Comparison of ENCODE assay signal across 35 cellular contexts in genomic region chrX:112066813-112067212, GRCh38. TPM values are rescaled to one million over a fixed set of nuclear protein-coding genes. Genes with fewer than 3 reads are reported as not detected.
DNase-seq lines count a peak whose midpoint lies in the region; ATAC-seq, FAIRE-seq and TF ChIP-seq lines count a peak whose summit lies in the region.
"Had no signal": no experiment of that assay in that cellular context is flagged by ENCODE, and none has a peak within 500 bp of the region (broad histone marks: within the 10 kb centered on the region; RNA-seq: fewer than 3 reads in every experiment).

No MANE protein-coding gene starts in this region.

- no peak for TF ChIP-seq EP300 in upper lobe of left lung (IDR thresholded peaks at IDR 0.05)

- DNase-seq in astrocyte (ENCODE audit: low read depth) (no peak), upper lobe of left lung (no peak)
- DNase-seq in effector memory CD8-positive, alpha-beta T cell = no peak
- DNase-seq: activated CD4-positive, alpha-beta T cell treated with anti-CD3 and anti-CD28 coated beads for 4 hours; activated gamma-delta T cell; activated naive CD8-positive, alpha-beta T cell treated with anti-CD3 and anti-CD28 coated beads, Interleukin-2, amount 10 ng/mL, durations not matched to agents 7 days and 5 days; activated T-cell treated with anti-CD3 and anti-CD28 coated beads, Interleukin-2, amount 50 U/mL, for 1 hour; caudate nucleus; cortex of kidney; DND-41; endodermal cell; esophagus squamous epithelium; foreskin melanocyte; NCI-H1048; NCI-H1694 treated with DMSO at 0.1 percent for 48 hours; ovary; SHP77 treated with DMSO at 0.1 percent for 48 hours; stimulated activated naive CD8-positive, alpha-beta T cell treated with anti-CD3 and anti-CD28 coated beads, Interleukin-15, amount 100 ng/mL, for 72 hours had no signal

- no peak overlapping the region for H3K4me2 ChIP-seq in astrocyte (ENCODE audit: low read length)
- H3K4me2 ChIP-seq: hepatocyte had no signal

- H2AFZ ChIP-seq in astrocyte (ENCODE audit: low read depth, low read length) = no peak overlapping the region
- H2AFZ ChIP-seq: hepatocyte had no signal

- H3K79me2 ChIP-seq in astrocyte (ENCODE audit: insufficient read depth, low read length) = no peaks in the 10 kb centered on the region
- H3K79me2 ChIP-seq: hepatocyte had no signal

- H3K36me3 Mint-ChIP-seq in astrocyte (ENCODE audit: low read depth, unreplicated experiment) = no peaks in the 10 kb centered on the region
- H3K36me3 Mint-ChIP-seq in effector memory CD8-positive, alpha-beta T cell (ENCODE audit: insufficient read depth) = no peaks in the 10 kb centered on the region
- H3K36me3 Mint-ChIP-seq: activated naive CD8-positive, alpha-beta T cell treated with anti-CD3 and anti-CD28 coated beads, Interleukin-2, amount 10 ng/mL, durations not matched to agents 7 days and 5 days; IgD-negative memory B cell had no signal

- no peaks in the 10 kb centered on the region for H3K36me3 ChIP-seq in astrocyte (ENCODE audit: insufficient read depth, low read length)
- no peaks in the 10 kb centered on the region for H3K36me3 ChIP-seq in upper lobe of left lung
- H3K36me3 ChIP-seq: esophagus squamous epithelium, ovary, thyroid gland had no signal

- peak; percentile 49 for FAIRE-seq in astrocyte (lab: Jason Lieb, UNC)

- TF ChIP-seq CTCF in astrocyte (IDR thresholded peaks at IDR 0.05; ENCODE audit: insufficient read depth, low read depth, low read length) = no peak
- no peak for TF ChIP-seq CTCF in upper lobe of left lung (IDR thresholded peaks at IDR 0.05)

- H3K27ac Mint-ChIP-seq in astrocyte (ENCODE audit: unreplicated experiment) = no peak overlapping the region
- no peak overlapping the region for H3K27ac Mint-ChIP-seq in effector memory CD8-positive, alpha-beta T cell
- H3K27ac Mint-ChIP-seq: activated naive CD8-positive, alpha-beta T cell treated with anti-CD3 and anti-CD28 coated beads, Interleukin-2, amount 10 ng/mL, durations not matched to agents 7 days and 5 days; endodermal cell; IgD-negative memory B cell; nephron; stimulated activated naive CD8-positive, alpha-beta T cell treated with anti-CD3 and anti-CD28 coated beads, Interleukin-15, amount 100 ng/mL, for 72 hours; T-helper 2 cell treated with Interferon-gamma antibody and Interleukin-4, amounts not matched to agents 5 μg/mL and 100 μg/mL, for 36 hours had no signal

- H4K20me1 ChIP-seq in astrocyte (ENCODE audit: insufficient read depth, low read length) = no peaks in the 10 kb centered on the region

- WGBS in upper lobe of left lung, 2 donors = 53 to 54% methylated on average over 3 of the region's 3 CpGs

- no peak overlapping the region for H3K9ac ChIP-seq in astrocyte (ENCODE audit: low read length)

- H3K4me1 ChIP-seq in astrocyte (ENCODE audit: insufficient read depth, low read length) = no peaks in the 10 kb centered on the region
- no peaks in the 10 kb centered on the region for H3K4me1 ChIP-seq in upper lobe of left lung
- H3K4me1 ChIP-seq: esophagus squamous epithelium, thyroid gland had no signal

- no peaks in the 10 kb centered on the region for H3K9me3 Mint-ChIP-seq in astrocyte (ENCODE audit: unreplicated experiment)
- H3K9me3 Mint-ChIP-seq in effector memory CD8-positive, alpha-beta T cell = no peaks in the 10 kb centered on the region
- H3K9me3 Mint-ChIP-seq: activated naive CD8-positive, alpha-beta T cell treated with anti-CD3 and anti-CD28 coated beads, Interleukin-2, amount 10 ng/mL, durations not matched to agents 7 days and 5 days; endodermal cell; nephron; stimulated activated naive CD8-positive, alpha-beta T cell treated with anti-CD3 and anti-CD28 coated beads, Interleukin-15, amount 100 ng/mL, for 72 hours; T-helper 2 cell treated with Interferon-gamma antibody and Interleukin-4, amounts not matched to agents 5 μg/mL and 100 μg/mL, for 36 hours had no signal

- no peak overlapping the region for H3K4me3 Mint-ChIP-seq in astrocyte (ENCODE audit: unreplicated experiment)
- H3K4me3 Mint-ChIP-seq in effector memory CD8-positive, alpha-beta T cell = no peak overlapping the region
- H3K4me3 Mint-ChIP-seq: activated naive CD8-positive, alpha-beta T cell treated with anti-CD3 and anti-CD28 coated beads, Interleukin-2, amount 10 ng/mL, durations not matched to agents 7 days and 5 days; endodermal cell; IgD-negative memory B cell; nephron; stimulated activated naive CD8-positive, alpha-beta T cell treated with anti-CD3 and anti-CD28 coated beads, Interleukin-15, amount 100 ng/mL, for 72 hours; T-helper 2 cell treated with Interferon-gamma antibody and Interleukin-4, amounts not matched to agents 5 μg/mL and 100 μg/mL, for 36 hours had no signal

- H3K27ac ChIP-seq in astrocyte (ENCODE audit: low read depth, low read length) (no peak overlapping the region), upper lobe of left lung (no peak overlapping the region)
- H3K27ac ChIP-seq: esophagus squamous epithelium, hepatocyte, ovary, skin epidermis, thyroid gland, VCaP had no signal

- H3K9me3 ChIP-seq in astrocyte (ENCODE audit: insufficient read depth, low read depth, low read length) = no peaks in the 10 kb centered on the region
- no peaks in the 10 kb centered on the region for H3K9me3 ChIP-seq in upper lobe of left lung
- H3K9me3 ChIP-seq: esophagus squamous epithelium, ovary, thyroid gland had no signal

- H3K27me3 ChIP-seq in astrocyte (ENCODE audit: insufficient read depth, low read length) = no peaks in the 10 kb centered on the region
- no peaks in the 10 kb centered on the region for H3K27me3 ChIP-seq in upper lobe of left lung
- H3K27me3 ChIP-seq: esophagus squamous epithelium, hepatocyte, ovary, thyroid gland had no signal

- H3K4me3 ChIP-seq in astrocyte (ENCODE audit: insufficient read depth, low read depth, low read length) (no peak overlapping the region), upper lobe of left lung (no peak overlapping the region)
- H3K4me3 ChIP-seq: esophagus squamous epithelium, hepatocyte, ovary, skin epidermis, thyroid gland had no signal

- no peak for TF ChIP-seq POLR2A in upper lobe of left lung (IDR thresholded peaks at IDR 0.05)

- peaks cover 6% of the 10 kb centered on the region for H3K27me3 Mint-ChIP-seq in astrocyte (ENCODE audit: low read depth, unreplicated experiment)
- H3K27me3 Mint-ChIP-seq in effector memory CD8-positive, alpha-beta T cell = no peaks in the 10 kb centered on the region
- H3K27me3 Mint-ChIP-seq: activated naive CD8-positive, alpha-beta T cell treated with anti-CD3 and anti-CD28 coated beads, Interleukin-2, amount 10 ng/mL, durations not matched to agents 7 days and 5 days; stimulated activated naive CD8-positive, alpha-beta T cell treated with anti-CD3 and anti-CD28 coated beads, Interleukin-15, amount 100 ng/mL, for 72 hours had no signal

- H3K4me1 Mint-ChIP-seq in astrocyte (ENCODE audit: low read depth, unreplicated experiment) = no peaks in the 10 kb centered on the region
- no peaks in the 10 kb centered on the region for H3K4me1 Mint-ChIP-seq in effector memory CD8-positive, alpha-beta T cell (ENCODE audit: low read depth in 2 of 2)
- H3K4me1 Mint-ChIP-seq: activated naive CD8-positive, alpha-beta T cell treated with anti-CD3 and anti-CD28 coated beads, Interleukin-2, amount 10 ng/mL, durations not matched to agents 7 days and 5 days; endodermal cell; nephron; stimulated activated naive CD8-positive, alpha-beta T cell treated with anti-CD3 and anti-CD28 coated beads, Interleukin-15, amount 100 ng/mL, for 72 hours had no signal

- ATAC-seq in GM18519 (IDR thresholded peaks at IDR 0.05; ENCODE audit: low FRiP score, unreplicated experiment) (peak; percentile 64), GM21619 (IDR thresholded peaks at IDR 0.05; ENCODE audit: unreplicated experiment) (peak; percentile 45), HG03432 (IDR thresholded peaks at IDR 0.05; ENCODE audit: unreplicated experiment) (peak; percentile 79), GM19463 (IDR thresholded peaks at IDR 0.05; ENCODE audit: unreplicated experiment) (no peak), upper lobe of left lung (ENCODE audit: low FRiP score in 2 of 2) (no peak)
- ATAC-seq in effector memory CD8-positive, alpha-beta T cell (replicated peaks) = no peak
- ATAC-seq: Panc1; stimulated activated naive CD8-positive, alpha-beta T cell treated with anti-CD3 and anti-CD28 coated beads, Interleukin-15, amount 100 ng/mL, for 72 hours had no signal

RNA-seq across cellular contexts. Expression of gene TRPC5, which starts 15.8 kb away (rescaled TPM):
- not detected in 2 replicates for total RNA-seq in astrocyte
- not detected for total RNA-seq in upper lobe of left lung
- total RNA-seq: activated CD8-positive, alpha-beta memory T cell treated with anti-CD3 and anti-CD28 coated beads for 36 hours; activated naive CD8-positive, alpha-beta T cell treated with anti-CD3 and anti-CD28 coated beads, Interleukin-2, amount 10 ng/mL, durations not matched to agents 7 days and 5 days; esophagus squamous epithelium; H4; lung microvascular endothelial cell; ovary; renal cortical epithelial cell had no signal

RNA-seq across cellular contexts. Expression of gene RTL4, which starts 16.0 kb away (rescaled TPM):
- total RNA-seq in astrocyte = not detected in 2 replicates
- not detected for total RNA-seq in upper lobe of left lung
- total RNA-seq: activated CD8-positive, alpha-beta memory T cell treated with anti-CD3 and anti-CD28 coated beads for 36 hours; activated naive CD8-positive, alpha-beta T cell treated with anti-CD3 and anti-CD28 coated beads, Interleukin-2, amount 10 ng/mL, durations not matched to agents 7 days and 5 days; esophagus squamous epithelium; H4; hepatocyte; lung microvascular endothelial cell; mucosa of gallbladder; ovary; renal cortical epithelial cell had no signal

Comparison
In these comparisons a context has a peak if more than half of its experiments do, and no peak if none do; other contexts are left out.
1. ATAC-seq: peak in GM18519 (single experiment), GM21619 (single experiment) and HG03432 (single experiment); none in GM19463 (single experiment), effector memory CD8-positive, alpha-beta T cell (single experiment) and upper lobe of left lung (0 of 2).